22 cellular contexts compared by ENCODE assay signal in the genomic region with DNA sequence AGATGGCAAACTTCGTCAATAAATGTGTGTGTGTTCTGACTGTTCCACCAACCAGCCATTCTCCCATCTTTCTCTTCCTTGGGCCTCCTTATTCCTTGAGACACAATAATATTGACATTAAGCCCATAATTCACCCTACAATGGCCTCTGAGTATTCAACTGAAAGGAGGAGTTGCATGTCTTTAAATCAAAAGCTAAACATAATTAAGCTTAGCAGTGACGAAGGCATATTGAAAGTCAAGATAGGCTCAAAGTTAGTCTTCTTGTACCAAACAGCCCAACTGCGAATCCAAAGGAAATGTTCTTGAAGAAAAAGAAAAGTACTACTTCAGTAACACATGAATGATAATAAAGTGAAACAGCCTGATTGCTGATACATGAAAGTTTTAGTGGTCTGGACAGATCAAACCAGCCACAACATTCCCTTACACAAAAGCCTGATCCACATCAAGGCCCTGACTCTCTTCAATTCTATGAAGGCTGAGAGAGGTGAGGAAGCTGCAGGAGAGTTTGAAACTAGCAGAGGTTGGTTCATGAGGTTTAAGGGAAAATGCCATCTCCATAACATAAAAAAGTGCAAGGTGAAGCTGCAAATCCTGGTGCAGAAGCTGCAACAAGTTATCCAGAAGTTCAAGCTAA.
"Had no signal": no experiment of that assay in that cellular context is flagged by ENCODE, and none has a peak within 500 bp of the region (broad histone marks: within the 10 kb centered on the region; RNA-seq: fewer than 3 reads in every experiment).

No MANE protein-coding gene starts in this region.

- H3K4me1 ChIP-seq: SJSA1 had no signal

- H3K36me3 ChIP-seq: SJSA1 had no signal

- H3K9me3 ChIP-seq: SJSA1 had no signal

- H3K4me3 ChIP-seq: K562, SJSA1, SK-N-MC had no signal

- DNase-seq: IMR-90, Kasumi-1, MM.1S, NCI-H1092 treated with DMSO at 0.1 percent for 48 hours, NCI-H1436, NCI-H187, NCI-H2029, NCI-H2081 treated with DMSO at 0.1 percent for 48 hours, NCI-H2171, NCI-H226, NCI-H446, NCI-H510A, NCI-H524 treated with DMSO at 0.1 percent for 48 hours, NCI-H69, NCI-H774, Right ventricle myocardium superior, RPMI8226, SIG-M5 had no signal

- ATAC-seq: HepG2, K562 had no signal
